1 cellular context compared by ENCODE assay signal in the genomic region with DNA sequence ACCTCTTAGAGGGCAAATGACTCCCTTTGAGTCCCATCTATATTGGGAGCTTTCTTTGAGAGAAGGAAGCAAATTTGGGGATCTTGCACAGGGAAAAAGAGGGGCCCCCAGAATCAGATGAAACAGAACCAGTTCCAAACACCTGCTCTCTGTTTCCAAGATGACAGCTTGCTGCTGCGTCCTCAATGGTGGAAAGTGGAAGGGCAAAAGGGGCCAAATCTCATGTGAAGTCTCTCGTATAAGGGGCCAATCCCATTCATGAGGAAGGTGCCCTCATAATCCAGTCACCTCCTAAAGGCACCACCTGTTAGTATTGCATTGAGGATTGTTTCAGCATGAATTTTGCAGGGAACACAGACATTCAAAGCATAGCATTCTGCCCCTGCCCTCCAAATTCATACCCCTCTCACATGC.
TF ChIP-seq lines count a peak whose summit lies in the region.

No MANE protein-coding gene starts in this region.

TF ChIP-seq in HepG2, 621 proteins besides CTCF, POLR2A, EP300 and RAD21 (continued from another document and continues in another):
- TF ChIP-seq, protein P1, sequence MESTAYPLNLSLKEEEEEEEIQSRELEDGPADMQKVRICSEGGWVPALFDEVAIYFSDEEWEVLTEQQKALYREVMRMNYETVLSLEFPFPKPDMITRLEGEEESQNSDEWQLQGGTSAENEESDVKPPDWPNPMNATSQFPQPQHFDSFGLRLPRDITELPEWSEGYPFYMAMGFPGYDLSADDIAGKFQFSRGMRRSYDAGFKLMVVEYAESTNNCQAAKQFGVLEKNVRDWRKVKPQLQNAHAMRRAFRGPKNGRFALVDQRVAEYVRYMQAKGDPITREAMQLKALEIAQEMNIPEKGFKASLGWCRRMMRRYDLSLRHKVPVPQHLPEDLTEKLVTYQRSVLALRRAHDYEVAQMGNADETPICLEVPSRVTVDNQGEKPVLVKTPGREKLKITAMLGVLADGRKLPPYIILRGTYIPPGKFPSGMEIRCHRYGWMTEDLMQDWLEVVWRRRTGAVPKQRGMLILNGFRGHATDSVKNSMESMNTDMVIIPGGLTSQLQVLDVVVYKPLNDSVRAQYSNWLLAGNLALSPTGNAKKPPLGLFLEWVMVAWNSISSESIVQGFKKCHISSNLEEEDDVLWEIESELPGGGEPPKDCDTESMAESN (CRISPR knock-in tag; conservative IDR thresholded peaks at IDR 0.05): no peak
- TF ChIP-seq, protein P2, sequence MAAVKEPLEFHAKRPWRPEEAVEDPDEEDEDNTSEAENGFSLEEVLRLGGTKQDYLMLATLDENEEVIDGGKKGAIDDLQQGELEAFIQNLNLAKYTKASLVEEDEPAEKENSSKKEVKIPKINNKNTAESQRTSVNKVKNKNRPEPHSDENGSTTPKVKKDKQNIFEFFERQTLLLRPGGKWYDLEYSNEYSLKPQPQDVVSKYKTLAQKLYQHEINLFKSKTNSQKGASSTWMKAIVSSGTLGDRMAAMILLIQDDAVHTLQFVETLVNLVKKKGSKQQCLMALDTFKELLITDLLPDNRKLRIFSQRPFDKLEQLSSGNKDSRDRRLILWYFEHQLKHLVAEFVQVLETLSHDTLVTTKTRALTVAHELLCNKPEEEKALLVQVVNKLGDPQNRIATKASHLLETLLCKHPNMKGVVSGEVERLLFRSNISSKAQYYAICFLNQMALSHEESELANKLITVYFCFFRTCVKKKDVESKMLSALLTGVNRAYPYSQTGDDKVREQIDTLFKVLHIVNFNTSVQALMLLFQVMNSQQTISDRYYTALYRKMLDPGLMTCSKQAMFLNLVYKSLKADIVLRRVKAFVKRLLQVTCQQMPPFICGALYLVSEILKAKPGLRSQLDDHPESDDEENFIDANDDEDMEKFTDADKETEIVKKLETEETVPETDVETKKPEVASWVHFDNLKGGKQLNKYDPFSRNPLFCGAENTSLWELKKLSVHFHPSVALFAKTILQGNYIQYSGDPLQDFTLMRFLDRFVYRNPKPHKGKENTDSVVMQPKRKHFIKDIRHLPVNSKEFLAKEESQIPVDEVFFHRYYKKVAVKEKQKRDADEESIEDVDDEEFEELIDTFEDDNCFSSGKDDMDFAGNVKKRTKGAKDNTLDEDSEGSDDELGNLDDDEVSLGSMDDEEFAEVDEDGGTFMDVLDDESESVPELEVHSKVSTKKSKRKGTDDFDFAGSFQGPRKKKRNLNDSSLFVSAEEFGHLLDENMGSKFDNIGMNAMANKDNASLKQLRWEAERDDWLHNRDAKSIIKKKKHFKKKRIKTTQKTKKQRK (IDR thresholded peaks at IDR 0.05; ENCODE audit: low read length): no peak
- TF ChIP-seq ZNF337 (CRISPR knock-in tag; IDR thresholded peaks at IDR 0.05; ENCODE audit: borderline replicate concordance, low read depth) (0 out of 2 replicates have a peak, but pooled peaks have one; percentile 20), ZNF282 (IDR thresholded peaks at IDR 0.05; ENCODE audit: partially characterized antibody) (no peak), STAG1 (CRISPR knock-in tag; IDR thresholded peaks at IDR 0.05) (no peak), POLR2AphosphoS2 (IDR thresholded peaks at IDR 0.05; ENCODE audit: low read depth, low read length) (no peak), HHEX (CRISPR knock-in tag; IDR thresholded peaks at IDR 0.05) (no peak), MAFG (CRISPR knock-in tag; IDR thresholded peaks at IDR 0.05) (no peak), ZNF598 (CRISPR knock-in tag; IDR thresholded peaks at IDR 0.05; ENCODE audit: borderline replicate concordance) (0 out of 2 replicates have a peak, but pooled peaks have one; percentile 31), TGIF2 (CRISPR knock-in tag; IDR thresholded peaks at IDR 0.05) (no peak), NCOA5 (CRISPR knock-in tag; IDR thresholded peaks at IDR 0.05) (no peak), NFIB (CRISPR knock-in tag; IDR thresholded peaks at IDR 0.05; ENCODE audit: borderline replicate concordance) (no peak), NAIF1 (CRISPR knock-in tag; IDR thresholded peaks at IDR 0.05; ENCODE audit: borderline replicate concordance) (no peak), NR3C1 (CRISPR knock-in tag; IDR thresholded peaks at IDR 0.05) (no peak), XBP1 (CRISPR knock-in tag; IDR thresholded peaks at IDR 0.05) (no peak), SNRNP70 (IDR thresholded peaks at IDR 0.05; ENCODE audit: low read depth, low read length) (no peak), ZNF44 (CRISPR knock-in tag; IDR thresholded peaks at IDR 0.05) (no peak; the same call in 1 of the 2 replicates), ZBTB8A (CRISPR knock-in tag; IDR thresholded peaks at IDR 0.05; ENCODE audit: borderline replicate concordance, low read depth) (no peak), ATF1 (CRISPR knock-in tag; IDR thresholded peaks at IDR 0.05) (no peak), ZNF501 (CRISPR knock-in tag; IDR thresholded peaks at IDR 0.05) (no peak), FOXC1 (CRISPR knock-in tag; IDR thresholded peaks at IDR 0.05; ENCODE audit: borderline replicate concordance) (no peak)
- TF ChIP-seq, protein P3, sequence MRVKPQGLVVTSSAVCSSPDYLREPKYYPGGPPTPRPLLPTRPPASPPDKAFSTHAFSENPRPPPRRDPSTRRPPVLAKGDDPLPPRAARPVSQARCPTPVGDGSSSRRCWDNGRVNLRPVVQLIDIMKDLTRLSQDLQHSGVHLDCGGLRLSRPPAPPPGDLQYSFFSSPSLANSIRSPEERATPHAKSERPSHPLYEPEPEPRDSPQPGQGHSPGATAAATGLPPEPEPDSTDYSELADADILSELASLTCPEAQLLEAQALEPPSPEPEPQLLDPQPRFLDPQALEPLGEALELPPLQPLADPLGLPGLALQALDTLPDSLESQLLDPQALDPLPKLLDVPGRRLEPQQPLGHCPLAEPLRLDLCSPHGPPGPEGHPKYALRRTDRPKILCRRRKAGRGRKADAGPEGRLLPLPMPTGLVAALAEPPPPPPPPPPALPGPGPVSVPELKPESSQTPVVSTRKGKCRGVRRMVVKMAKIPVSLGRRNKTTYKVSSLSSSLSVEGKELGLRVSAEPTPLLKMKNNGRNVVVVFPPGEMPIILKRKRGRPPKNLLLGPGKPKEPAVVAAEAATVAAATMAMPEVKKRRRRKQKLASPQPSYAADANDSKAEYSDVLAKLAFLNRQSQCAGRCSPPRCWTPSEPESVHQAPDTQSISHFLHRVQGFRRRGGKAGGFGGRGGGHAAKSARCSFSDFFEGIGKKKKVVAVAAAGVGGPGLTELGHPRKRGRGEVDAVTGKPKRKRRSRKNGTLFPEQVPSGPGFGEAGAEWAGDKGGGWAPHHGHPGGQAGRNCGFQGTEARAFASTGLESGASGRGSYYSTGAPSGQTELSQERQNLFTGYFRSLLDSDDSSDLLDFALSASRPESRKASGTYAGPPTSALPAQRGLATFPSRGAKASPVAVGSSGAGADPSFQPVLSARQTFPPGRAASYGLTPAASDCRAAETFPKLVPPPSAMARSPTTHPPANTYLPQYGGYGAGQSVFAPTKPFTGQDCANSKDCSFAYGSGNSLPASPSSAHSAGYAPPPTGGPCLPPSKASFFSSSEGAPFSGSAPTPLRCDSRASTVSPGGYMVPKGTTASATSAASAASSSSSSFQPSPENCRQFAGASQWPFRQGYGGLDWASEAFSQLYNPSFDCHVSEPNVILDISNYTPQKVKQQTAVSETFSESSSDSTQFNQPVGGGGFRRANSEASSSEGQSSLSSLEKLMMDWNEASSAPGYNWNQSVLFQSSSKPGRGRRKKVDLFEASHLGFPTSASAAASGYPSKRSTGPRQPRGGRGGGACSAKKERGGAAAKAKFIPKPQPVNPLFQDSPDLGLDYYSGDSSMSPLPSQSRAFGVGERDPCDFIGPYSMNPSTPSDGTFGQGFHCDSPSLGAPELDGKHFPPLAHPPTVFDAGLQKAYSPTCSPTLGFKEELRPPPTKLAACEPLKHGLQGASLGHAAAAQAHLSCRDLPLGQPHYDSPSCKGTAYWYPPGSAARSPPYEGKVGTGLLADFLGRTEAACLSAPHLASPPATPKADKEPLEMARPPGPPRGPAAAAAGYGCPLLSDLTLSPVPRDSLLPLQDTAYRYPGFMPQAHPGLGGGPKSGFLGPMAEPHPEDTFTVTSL (CRISPR knock-in tag; IDR thresholded peaks at IDR 0.05; ENCODE audit: borderline replicate concordance): 0 out of 2 replicates have a peak, but pooled peaks have one; percentile 11
- TF ChIP-seq, protein P4, sequence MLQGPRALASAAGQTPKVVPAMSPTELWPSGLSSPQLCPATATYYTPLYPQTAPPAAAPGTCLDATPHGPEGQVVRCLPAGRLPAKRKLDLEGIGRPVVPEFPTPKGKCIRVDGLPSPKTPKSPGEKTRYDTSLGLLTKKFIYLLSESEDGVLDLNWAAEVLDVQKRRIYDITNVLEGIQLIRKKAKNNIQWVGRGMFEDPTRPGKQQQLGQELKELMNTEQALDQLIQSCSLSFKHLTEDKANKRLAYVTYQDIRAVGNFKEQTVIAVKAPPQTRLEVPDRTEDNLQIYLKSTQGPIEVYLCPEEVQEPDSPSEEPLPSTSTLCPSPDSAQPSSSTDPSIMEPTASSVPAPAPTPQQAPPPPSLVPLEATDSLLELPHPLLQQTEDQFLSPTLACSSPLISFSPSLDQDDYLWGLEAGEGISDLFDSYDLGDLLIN (CRISPR knock-in tag; IDR thresholded peaks at IDR 0.05; ENCODE audit: borderline replicate concordance): no peak
- TF ChIP-seq, protein P5, sequence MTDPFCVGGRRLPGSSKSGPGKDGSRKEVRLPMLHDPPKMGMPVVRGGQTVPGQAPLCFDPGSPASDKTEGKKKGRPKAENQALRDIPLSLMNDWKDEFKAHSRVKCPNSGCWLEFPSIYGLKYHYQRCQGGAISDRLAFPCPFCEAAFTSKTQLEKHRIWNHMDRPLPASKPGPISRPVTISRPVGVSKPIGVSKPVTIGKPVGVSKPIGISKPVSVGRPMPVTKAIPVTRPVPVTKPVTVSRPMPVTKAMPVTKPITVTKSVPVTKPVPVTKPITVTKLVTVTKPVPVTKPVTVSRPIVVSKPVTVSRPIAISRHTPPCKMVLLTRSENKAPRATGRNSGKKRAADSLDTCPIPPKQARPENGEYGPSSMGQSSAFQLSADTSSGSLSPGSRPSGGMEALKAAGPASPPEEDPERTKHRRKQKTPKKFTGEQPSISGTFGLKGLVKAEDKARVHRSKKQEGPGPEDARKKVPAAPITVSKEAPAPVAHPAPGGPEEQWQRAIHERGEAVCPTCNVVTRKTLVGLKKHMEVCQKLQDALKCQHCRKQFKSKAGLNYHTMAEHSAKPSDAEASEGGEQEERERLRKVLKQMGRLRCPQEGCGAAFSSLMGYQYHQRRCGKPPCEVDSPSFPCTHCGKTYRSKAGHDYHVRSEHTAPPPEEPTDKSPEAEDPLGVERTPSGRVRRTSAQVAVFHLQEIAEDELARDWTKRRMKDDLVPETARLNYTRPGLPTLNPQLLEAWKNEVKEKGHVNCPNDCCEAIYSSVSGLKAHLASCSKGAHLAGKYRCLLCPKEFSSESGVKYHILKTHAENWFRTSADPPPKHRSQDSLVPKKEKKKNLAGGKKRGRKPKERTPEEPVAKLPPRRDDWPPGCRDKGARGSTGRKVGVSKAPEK (CRISPR knock-in tag; IDR thresholded peaks at IDR 0.05; ENCODE audit: borderline replicate concordance): no peak
- TF ChIP-seq, protein P6, sequence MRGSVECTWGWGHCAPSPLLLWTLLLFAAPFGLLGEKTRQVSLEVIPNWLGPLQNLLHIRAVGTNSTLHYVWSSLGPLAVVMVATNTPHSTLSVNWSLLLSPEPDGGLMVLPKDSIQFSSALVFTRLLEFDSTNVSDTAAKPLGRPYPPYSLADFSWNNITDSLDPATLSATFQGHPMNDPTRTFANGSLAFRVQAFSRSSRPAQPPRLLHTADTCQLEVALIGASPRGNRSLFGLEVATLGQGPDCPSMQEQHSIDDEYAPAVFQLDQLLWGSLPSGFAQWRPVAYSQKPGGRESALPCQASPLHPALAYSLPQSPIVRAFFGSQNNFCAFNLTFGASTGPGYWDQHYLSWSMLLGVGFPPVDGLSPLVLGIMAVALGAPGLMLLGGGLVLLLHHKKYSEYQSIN (CRISPR knock-in tag; IDR thresholded peaks at IDR 0.05; ENCODE audit: borderline replicate concordance): no peak
- TF ChIP-seq, protein P7, sequence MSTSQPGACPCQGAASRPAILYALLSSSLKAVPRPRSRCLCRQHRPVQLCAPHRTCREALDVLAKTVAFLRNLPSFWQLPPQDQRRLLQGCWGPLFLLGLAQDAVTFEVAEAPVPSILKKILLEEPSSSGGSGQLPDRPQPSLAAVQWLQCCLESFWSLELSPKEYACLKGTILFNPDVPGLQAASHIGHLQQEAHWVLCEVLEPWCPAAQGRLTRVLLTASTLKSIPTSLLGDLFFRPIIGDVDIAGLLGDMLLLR (CRISPR knock-in tag; IDR thresholded peaks at IDR 0.05): no peak
- TF ChIP-seq, protein P8, sequence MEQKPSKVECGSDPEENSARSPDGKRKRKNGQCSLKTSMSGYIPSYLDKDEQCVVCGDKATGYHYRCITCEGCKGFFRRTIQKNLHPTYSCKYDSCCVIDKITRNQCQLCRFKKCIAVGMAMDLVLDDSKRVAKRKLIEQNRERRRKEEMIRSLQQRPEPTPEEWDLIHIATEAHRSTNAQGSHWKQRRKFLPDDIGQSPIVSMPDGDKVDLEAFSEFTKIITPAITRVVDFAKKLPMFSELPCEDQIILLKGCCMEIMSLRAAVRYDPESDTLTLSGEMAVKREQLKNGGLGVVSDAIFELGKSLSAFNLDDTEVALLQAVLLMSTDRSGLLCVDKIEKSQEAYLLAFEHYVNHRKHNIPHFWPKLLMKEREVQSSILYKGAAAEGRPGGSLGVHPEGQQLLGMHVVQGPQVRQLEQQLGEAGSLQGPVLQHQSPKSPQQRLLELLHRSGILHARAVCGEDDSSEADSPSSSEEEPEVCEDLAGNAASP (CRISPR knock-in tag; IDR thresholded peaks at IDR 0.05; ENCODE audit: borderline replicate concordance): no peak
- TF ChIP-seq, protein P9, sequence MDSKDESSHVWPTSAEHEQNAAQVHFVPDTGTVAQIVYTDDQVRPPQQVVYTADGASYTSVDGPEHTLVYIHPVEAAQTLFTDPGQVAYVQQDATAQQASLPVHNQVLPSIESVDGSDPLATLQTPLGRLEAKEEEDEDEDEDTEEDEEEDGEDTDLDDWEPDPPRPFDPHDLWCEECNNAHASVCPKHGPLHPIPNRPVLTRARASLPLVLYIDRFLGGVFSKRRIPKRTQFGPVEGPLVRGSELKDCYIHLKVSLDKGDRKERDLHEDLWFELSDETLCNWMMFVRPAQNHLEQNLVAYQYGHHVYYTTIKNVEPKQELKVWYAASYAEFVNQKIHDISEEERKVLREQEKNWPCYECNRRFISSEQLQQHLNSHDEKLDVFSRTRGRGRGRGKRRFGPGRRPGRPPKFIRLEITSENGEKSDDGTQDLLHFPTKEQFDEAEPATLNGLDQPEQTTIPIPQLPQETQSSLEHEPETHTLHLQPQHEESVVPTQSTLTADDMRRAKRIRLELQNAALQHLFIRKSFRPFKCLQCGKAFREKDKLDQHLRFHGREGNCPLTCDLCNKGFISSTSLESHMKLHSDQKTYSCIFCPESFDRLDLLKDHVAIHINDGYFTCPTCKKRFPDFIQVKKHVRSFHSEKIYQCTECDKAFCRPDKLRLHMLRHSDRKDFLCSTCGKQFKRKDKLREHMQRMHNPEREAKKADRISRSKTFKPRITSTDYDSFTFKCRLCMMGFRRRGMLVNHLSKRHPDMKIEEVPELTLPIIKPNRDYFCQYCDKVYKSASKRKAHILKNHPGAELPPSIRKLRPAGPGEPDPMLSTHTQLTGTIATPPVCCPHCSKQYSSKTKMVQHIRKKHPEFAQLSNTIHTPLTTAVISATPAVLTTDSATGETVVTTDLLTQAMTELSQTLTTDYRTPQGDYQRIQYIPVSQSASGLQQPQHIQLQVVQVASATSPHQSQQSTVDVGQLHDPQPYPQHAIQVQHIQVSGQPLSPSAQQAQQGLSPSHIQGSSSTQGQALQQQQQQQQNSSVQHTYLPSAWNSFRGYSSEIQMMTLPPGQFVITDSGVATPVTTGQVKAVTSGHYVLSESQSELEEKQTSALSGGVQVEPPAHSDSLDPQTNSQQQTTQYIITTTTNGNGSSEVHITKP (CRISPR knock-in tag; IDR thresholded peaks at IDR 0.05; ENCODE audit: low read depth): no peak
- TF ChIP-seq, protein P10, sequence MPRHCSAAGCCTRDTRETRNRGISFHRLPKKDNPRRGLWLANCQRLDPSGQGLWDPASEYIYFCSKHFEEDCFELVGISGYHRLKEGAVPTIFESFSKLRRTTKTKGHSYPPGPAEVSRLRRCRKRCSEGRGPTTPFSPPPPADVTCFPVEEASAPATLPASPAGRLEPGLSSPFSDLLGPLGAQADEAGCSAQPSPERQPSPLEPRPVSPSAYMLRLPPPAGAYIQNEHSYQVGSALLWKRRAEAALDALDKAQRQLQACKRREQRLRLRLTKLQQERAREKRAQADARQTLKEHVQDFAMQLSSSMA (CRISPR knock-in tag; IDR thresholded peaks at IDR 0.05): 0 out of 2 replicates have a peak, but pooled peaks have one; percentile 1
